Comparison of ENCODE assay signal across 8 cellular contexts in genomic region chr2:11124760-11125068, GRCh38.
"Had no signal": no experiment of that assay in that cellular context is flagged by ENCODE, and none has a peak within 500 bp of the region (broad histone marks: within the 10 kb centered on the region; RNA-seq: fewer than 3 reads in every experiment).

No MANE protein-coding gene starts in this region.

- H3K27ac ChIP-seq: ascending aorta, breast epithelium, lower lobe of right lung, ovary, tibial artery, uterus had no signal

- H3K36me3 ChIP-seq: ascending aorta, breast epithelium, lower lobe of right lung, ovary, tibial artery, uterus had no signal

- H3K9me3 ChIP-seq: ascending aorta, breast epithelium, lower lobe of right lung, ovary, tibial artery, uterus had no signal

- DNase-seq: cerebellar nuclear complex, T1000, tibial artery, uterus had no signal

- H3K4me3 ChIP-seq: ascending aorta, breast epithelium, lower lobe of right lung, ovary, tibial artery, uterus had no signal

- H3K27me3 ChIP-seq: ascending aorta, breast epithelium, ovary, uterus had no signal

- H3K4me1 ChIP-seq: breast epithelium, uterus had no signal
